In genomic region chr19:56670961-56671612, GRCh38 we compare ENCODE assay signal across 8 cellular contexts. TPM values are rescaled to one million over a fixed set of nuclear protein-coding genes. Genes with fewer than 3 reads are reported as not detected.
DNase-seq lines count a peak whose midpoint lies in the region; ATAC-seq lines count a peak whose summit lies in the region.

No MANE protein-coding gene starts in this region.

- no peak overlapping the region for H3K27ac Mint-ChIP-seq in activated T-helper 1 cell treated with anti-CD3 and anti-CD28 coated beads, Interleukin-12 subunit alpha, Interleukin-12 subunit beta, Interleukin-2, Interleukin-4 antibody, amounts not matched to agents 30 ng/mL and 10 ng/mL and 1 ng/mL, durations not matched to agents 14 hours and 24 hours and 36 hours
- peak overlapping the region; percentile 83 for H3K27ac Mint-ChIP-seq in stimulated activated memory B cell treated with anti-CD40 and anti-IgM and Interleukin-4, amounts not matched to agents 10 μg/mL and 1 μg/mL and 100 μg/mL, for 72 hours

- H3K9me3 ChIP-seq in HUES6 (ENCODE audit: control insufficient read depth, insufficient read depth, low read depth, low read length), result peaks cover 41% of the 10 kb centered on the region

- H3K27ac ChIP-seq in HUES6 (ENCODE audit: low read depth, low read length), result no peak overlapping the region

- no peaks in the 10 kb centered on the region for H3K27me3 Mint-ChIP-seq in activated T-helper 1 cell treated with anti-CD3 and anti-CD28 coated beads, Interleukin-12 subunit alpha, Interleukin-12 subunit beta, Interleukin-2, Interleukin-4 antibody, amounts not matched to agents 30 ng/mL and 10 ng/mL and 1 ng/mL, durations not matched to agents 14 hours and 24 hours and 36 hours (ENCODE audit: insufficient read depth)
- no peaks in the 10 kb centered on the region for H3K27me3 Mint-ChIP-seq in stimulated activated memory B cell treated with anti-CD40 and anti-IgM and Interleukin-4, amounts not matched to agents 10 μg/mL and 1 μg/mL and 100 μg/mL, for 72 hours

- intact Hi-C loops in activated T-helper 1 cell treated with anti-CD3 and anti-CD28 coated beads, Interleukin-12 subunit alpha, Interleukin-12 subunit beta, Interleukin-2, Interleukin-4 antibody, amounts not matched to agents 30 ng/mL and 10 ng/mL and 1 ng/mL, durations not matched to agents 14 hours and 24 hours and 36 hours (cut with micrococcal nuclease), result no loop called here
- intact Hi-C loops in left ventricle myocardium superior (cut with micrococcal nuclease), result no loop called here

- H3K9me3 Mint-ChIP-seq in activated T-helper 1 cell treated with anti-CD3 and anti-CD28 coated beads, Interleukin-12 subunit alpha, Interleukin-12 subunit beta, Interleukin-2, Interleukin-4 antibody, amounts not matched to agents 30 ng/mL and 10 ng/mL and 1 ng/mL, durations not matched to agents 14 hours and 24 hours and 36 hours, result peaks cover 48% of the 10 kb centered on the region
- H3K9me3 Mint-ChIP-seq in stimulated activated memory B cell treated with anti-CD40 and anti-IgM and Interleukin-4, amounts not matched to agents 10 μg/mL and 1 μg/mL and 100 μg/mL, for 72 hours, result peaks cover 9% of the 10 kb centered on the region

- no peaks in the 10 kb centered on the region for H3K36me3 Mint-ChIP-seq in activated T-helper 1 cell treated with anti-CD3 and anti-CD28 coated beads, Interleukin-12 subunit alpha, Interleukin-12 subunit beta, Interleukin-2, Interleukin-4 antibody, amounts not matched to agents 30 ng/mL and 10 ng/mL and 1 ng/mL, durations not matched to agents 14 hours and 24 hours and 36 hours (ENCODE audit: low read depth)
- peaks cover 6% of the 10 kb centered on the region for H3K36me3 Mint-ChIP-seq in stimulated activated memory B cell treated with anti-CD40 and anti-IgM and Interleukin-4, amounts not matched to agents 10 μg/mL and 1 μg/mL and 100 μg/mL, for 72 hours

- H3K4me3 Mint-ChIP-seq in activated T-helper 1 cell treated with anti-CD3 and anti-CD28 coated beads, Interleukin-12 subunit alpha, Interleukin-12 subunit beta, Interleukin-2, Interleukin-4 antibody, amounts not matched to agents 30 ng/mL and 10 ng/mL and 1 ng/mL, durations not matched to agents 14 hours and 24 hours and 36 hours, result peak overlapping the region; percentile 59
- peak overlapping the region; percentile 93 for H3K4me3 Mint-ChIP-seq in stimulated activated memory B cell treated with anti-CD40 and anti-IgM and Interleukin-4, amounts not matched to agents 10 μg/mL and 1 μg/mL and 100 μg/mL, for 72 hours

- H3K27me3 ChIP-seq in HUES6 (ENCODE audit: control insufficient read depth, insufficient read depth, low read length), result no peaks in the 10 kb centered on the region

- ATAC-seq in left ventricle myocardium superior (peak; percentile 31), GM21717 (IDR thresholded peaks at IDR 0.05; ENCODE audit: unreplicated experiment) (no peak)
- ATAC-seq in stimulated activated memory B cell treated with anti-CD40 and anti-IgM and Interleukin-4, amounts not matched to agents 10 μg/mL and 1 μg/mL and 100 μg/mL, for 72 hours, result peak; percentile 25

- H3K9ac ChIP-seq in HUES6 (ENCODE audit: low read length), result peak overlapping the region; percentile 67

- DNase-seq in activated T-helper 1 cell treated with anti-CD3 and anti-CD28 coated beads, Interleukin-12 subunit alpha, Interleukin-12 subunit beta, Interleukin-2, Interleukin-4 antibody, amounts not matched to agents 30 ng/mL and 10 ng/mL and 1 ng/mL, durations not matched to agents 14 hours and 24 hours and 36 hours (ENCODE audit: low spot score), result no peak
- DNase-seq in left ventricle myocardium superior, result peak; percentile 48
- no peak for DNase-seq in dedifferentiated amniotic fluid mesenchymal stem cell (ENCODE audit: extremely low spot score)
- DNase-seq in NOMO-1 treated with DMSO at 0.1 percent for 48 hours (lab: John Stamatoyannopoulos, UW; ENCODE audit: unreplicated experiment), result no peak
- DNase-seq in SKM-1 treated with dmso at 0.1 percent for 144 hours (lab: John Stamatoyannopoulos, UW; ENCODE audit: unreplicated experiment), result no peak

- H3K36me3 ChIP-seq in HUES6 (ENCODE audit: control insufficient read depth, insufficient read depth, low read length), result no peaks in the 10 kb centered on the region

- H3K4me1 Mint-ChIP-seq in activated T-helper 1 cell treated with anti-CD3 and anti-CD28 coated beads, Interleukin-12 subunit alpha, Interleukin-12 subunit beta, Interleukin-2, Interleukin-4 antibody, amounts not matched to agents 30 ng/mL and 10 ng/mL and 1 ng/mL, durations not matched to agents 14 hours and 24 hours and 36 hours (ENCODE audit: low read depth), result no peaks in the 10 kb centered on the region
- peaks cover 19% of the 10 kb centered on the region for H3K4me1 Mint-ChIP-seq in stimulated activated memory B cell treated with anti-CD40 and anti-IgM and Interleukin-4, amounts not matched to agents 10 μg/mL and 1 μg/mL and 100 μg/mL, for 72 hours

- H3K4me3 ChIP-seq in HUES6 (ENCODE audit: low read depth, low read length), result peak overlapping the region; percentile 79

- no peaks in the 10 kb centered on the region; the same call in 1 of the 2 replicates for H3K4me1 ChIP-seq in HUES6 (ENCODE audit: control insufficient read depth, insufficient read depth, low read length)

RNA-seq across cellular contexts. Expression of gene ZNF835, which starts 0.5 kb away (rescaled TPM):
- not detected in 2 replicates for total RNA-seq in activated T-helper 1 cell treated with anti-CD3 and anti-CD28 coated beads, Interleukin-12 subunit alpha, Interleukin-12 subunit beta, Interleukin-2, Interleukin-4 antibody, amounts not matched to agents 30 ng/mL and 10 ng/mL and 1 ng/mL, durations not matched to agents 14 hours and 24 hours and 36 hours
- 6.3 TPM for total RNA-seq in left ventricle myocardium superior

RNA-seq across cellular contexts. Expression of gene SMIM17, which starts 28.1 kb away (rescaled TPM):
- 0.18 TPM in 1 of 2 replicates, not detected in the other for total RNA-seq in activated T-helper 1 cell treated with anti-CD3 and anti-CD28 coated beads, Interleukin-12 subunit alpha, Interleukin-12 subunit beta, Interleukin-2, Interleukin-4 antibody, amounts not matched to agents 30 ng/mL and 10 ng/mL and 1 ng/mL, durations not matched to agents 14 hours and 24 hours and 36 hours
- total RNA-seq in left ventricle myocardium superior, result not detected
